Comparison of ENCODE assay signal across 8 cellular contexts in genomic region chr12:117854339-117855012, GRCh38.
A peak's percentile ranks its signal among the peaks of the same experiment; 100 is the strongest.
DNase-seq lines count a peak whose midpoint lies in the region; ATAC-seq and TF ChIP-seq lines count a peak whose summit lies in the region.

No MANE protein-coding gene starts in this region.

- H3K27me3 Mint-ChIP-seq in CD14-positive monocyte (ENCODE audit: low read depth in 3 of 3) = peaks cover 2 to 7% (median 4%) of the 10 kb centered on the region in 3 donors
- no peaks in the 10 kb centered on the region for H3K27me3 Mint-ChIP-seq in activated CD8-positive, alpha-beta memory T cell treated with anti-CD3 and anti-CD28 coated beads, Interleukin-2, amount 10 ng/mL, durations not matched to agents 7 days and 5 days
- H3K27me3 Mint-ChIP-seq in glutamatergic neuron (ENCODE audit: unreplicated experiment) = no peaks in the 10 kb centered on the region

- intact Hi-C loops in CD14-positive monocyte (cut with micrococcal nuclease) = no loop called here
- intact Hi-C loops in posterior vena cava (cut with DNase I) = no loop called here

- H3K27ac Mint-ChIP-seq in CD14-positive monocyte = peak overlapping the region in 1 of 7 donors; percentile 63
- no peak overlapping the region for H3K27ac Mint-ChIP-seq in activated CD8-positive, alpha-beta memory T cell treated with anti-CD3 and anti-CD28 coated beads, Interleukin-2, amount 10 ng/mL, durations not matched to agents 7 days and 5 days
- H3K27ac Mint-ChIP-seq in glutamatergic neuron (ENCODE audit: unreplicated experiment) = no peak overlapping the region

- H3K4me3 Mint-ChIP-seq in CD14-positive monocyte (no peak overlapping the region), glutamatergic neuron (ENCODE audit: unreplicated experiment) (no peak overlapping the region)
- H3K4me3 Mint-ChIP-seq in activated CD8-positive, alpha-beta memory T cell treated with anti-CD3 and anti-CD28 coated beads, Interleukin-2, amount 10 ng/mL, durations not matched to agents 7 days and 5 days = no peak overlapping the region

- DNase-seq in CD14-positive monocyte (ENCODE audit: low spot score) (no peak), NCI-H2227 treated with DMSO at 0.1 percent for 48 hours (lab: John Stamatoyannopoulos, UW) (peak; percentile 40), glutamatergic neuron (peak; percentile 88), posterior vena cava (ENCODE audit: low spot score) (no peak)
- DNase-seq in activated CD8-positive, alpha-beta memory T cell treated with anti-CD3 and anti-CD28 coated beads, Interleukin-2, amount 10 ng/mL, durations not matched to agents 7 days and 5 days = peak; percentile 57
- peak; percentile 52 for DNase-seq in stimulated activated CD4-positive, alpha-beta T cell treated with anti-CD3 and anti-CD28 coated beads, Interleukin-1b, Interleukin-23, amount 100 ng/mL, for 48 hours

- TF ChIP-seq CTCF in CD14-positive monocyte (IDR thresholded peaks at IDR 0.05) (peak; percentile 73), glutamatergic neuron (IDR thresholded peaks at IDR 0.05; ENCODE audit: partially characterized antibody, unreplicated experiment) (peak; percentile 91)

- H3K4me1 Mint-ChIP-seq in CD14-positive monocyte (no peaks in the 10 kb centered on the region), glutamatergic neuron (ENCODE audit: low read depth, unreplicated experiment) (peaks cover 3% of the 10 kb centered on the region)
- H3K4me1 Mint-ChIP-seq in activated CD8-positive, alpha-beta memory T cell treated with anti-CD3 and anti-CD28 coated beads, Interleukin-2, amount 10 ng/mL, durations not matched to agents 7 days and 5 days = no peaks in the 10 kb centered on the region

- ATAC-seq in GM21423 (IDR thresholded peaks at IDR 0.05; ENCODE audit: unreplicated experiment) (peak; percentile 49), HG02763 (IDR thresholded peaks at IDR 0.05; ENCODE audit: unreplicated experiment) (no peak)
- peak; percentile 57 for ATAC-seq in activated CD8-positive, alpha-beta memory T cell treated with anti-CD3 and anti-CD28 coated beads, Interleukin-2, amount 10 ng/mL, durations not matched to agents 7 days and 5 days

- peaks cover 3 to 21% (median 9%) of the 10 kb centered on the region in 7 donors for H3K9me3 Mint-ChIP-seq in CD14-positive monocyte
- H3K9me3 Mint-ChIP-seq in activated CD8-positive, alpha-beta memory T cell treated with anti-CD3 and anti-CD28 coated beads, Interleukin-2, amount 10 ng/mL, durations not matched to agents 7 days and 5 days (ENCODE audit: low read depth) = peaks cover 3% of the 10 kb centered on the region
- no peaks in the 10 kb centered on the region for H3K9me3 Mint-ChIP-seq in glutamatergic neuron (ENCODE audit: unreplicated experiment)

- CTCF ChIA-PET in activated CD8-positive, alpha-beta memory T cell treated with anti-CD3 and anti-CD28 coated beads, Interleukin-2, amount 10 ng/mL, durations not matched to agents 7 days and 5 days (lab: Charles Lee) = interaction anchor here (1.0 to 3.4 kb wide), 2 partner anchors 20 to 618 kb away, joined by 4 to 11 read pairs; no protein-coding TSS in a partner anchor

- H3K36me3 Mint-ChIP-seq in CD14-positive monocyte (no peaks in the 10 kb centered on the region), glutamatergic neuron (ENCODE audit: unreplicated experiment) (no peaks in the 10 kb centered on the region)
- H3K36me3 Mint-ChIP-seq in activated CD8-positive, alpha-beta memory T cell treated with anti-CD3 and anti-CD28 coated beads, Interleukin-2, amount 10 ng/mL, durations not matched to agents 7 days and 5 days = no peaks in the 10 kb centered on the region

Comparison
In these comparisons a context has a peak if more than half of its experiments do, and no peak if none do; other contexts are left out.
1. DNase-seq: peak in NCI-H2227 treated with DMSO at 0.1 percent for 48 hours (single experiment), activated CD8-positive, alpha-beta memory T cell treated with anti-CD3 and anti-CD28 coated beads, Interleukin-2, amount 10 ng/mL, durations not matched to agents 7 days and 5 days (single experiment), glutamatergic neuron (single experiment) and stimulated activated CD4-positive, alpha-beta T cell treated with anti-CD3 and anti-CD28 coated beads, Interleukin-1b, Interleukin-23, amount 100 ng/mL, for 48 hours (single experiment); none in CD14-positive monocyte (single experiment) and posterior vena cava (single experiment).